In genomic region chr3:147002721-147003120, GRCh38 we compare ENCODE assay signal across 25 cellular contexts.
"Had no signal": no experiment of that assay in that cellular context is flagged by ENCODE, and none has a peak within 500 bp of the region (broad histone marks: within the 10 kb centered on the region; RNA-seq: fewer than 3 reads in every experiment).

No MANE protein-coding gene starts in this region.

- H3K36me3 ChIP-seq: MG63, Peyer's patch, SJSA1 had no signal

- H3K27me3 Mint-ChIP-seq: activated CD8-positive, alpha-beta T cell treated with anti-CD3 and anti-CD28 coated beads for 36 hours; activated naive CD4-positive, alpha-beta T cell treated with anti-CD3 and anti-CD28 coated beads, Interleukin-2, amount 50 U/mL, for 24 hours; central memory CD8-positive, alpha-beta T cell had no signal

- H3K9me3 ChIP-seq: MG63, Peyer's patch, SJSA1 had no signal

- H3K4me3 Mint-ChIP-seq: activated CD8-positive, alpha-beta T cell treated with anti-CD3 and anti-CD28 coated beads for 36 hours; activated naive CD4-positive, alpha-beta T cell treated with anti-CD3 and anti-CD28 coated beads, Interleukin-2, amount 50 U/mL, for 24 hours; activated T-helper 1 cell treated with anti-CD3 and anti-CD28 coated beads, Interleukin-12 subunit alpha, Interleukin-12 subunit beta, Interleukin-2, Interleukin-4 antibody, amounts not matched to agents 30 ng/mL and 10 ng/mL and 1 ng/mL, durations not matched to agents 14 hours and 24 hours and 36 hours; brain; central memory CD8-positive, alpha-beta T cell; T-helper 2 cell treated with Interferon-gamma antibody and Interleukin-4, amounts not matched to agents 5 μg/mL and 100 μg/mL, for 36 hours had no signal

- H3K4me3 ChIP-seq: MG63, Peyer's patch, SJSA1 had no signal

- DNase-seq: activated CD4-positive, alpha-beta T cell treated with anti-CD3 and anti-CD28 coated beads for 4 hours; activated CD8-positive, alpha-beta memory T cell treated with anti-CD3 and anti-CD28 coated beads, Interleukin-2, amount 50 U/mL, for 4 hours; activated CD8-positive, alpha-beta T cell treated with anti-CD3 and anti-CD28 coated beads for 36 hours; activated effector memory CD4-positive, alpha-beta T cell treated with Interleukin-2 at 50 U/mL for 16 hours; activated naive CD4-positive, alpha-beta T cell; activated T-cell treated with anti-CD3 and anti-CD28 coated beads, Interleukin-2, amount 50 U/mL, for 1 hour; MG63; NCI-H1105; NCI-H1436; NCI-H1694 treated with DMSO at 0.1 percent for 48 hours; NCI-H2081; NCI-H446; NCI-H524; Peyer's patch; SHP77; SW 1271 had no signal

- H3K4me1 ChIP-seq: Peyer's patch, SJSA1 had no signal

- H3K36me3 Mint-ChIP-seq: activated naive CD4-positive, alpha-beta T cell treated with anti-CD3 and anti-CD28 coated beads, Interleukin-2, amount 50 U/mL, for 24 hours; brain had no signal

- H3K27me3 ChIP-seq: MG63, Peyer's patch, SJSA1 had no signal

- H3K4me2 ChIP-seq: KMS-11 had no signal

- H3K4me1 Mint-ChIP-seq: activated naive CD4-positive, alpha-beta T cell treated with anti-CD3 and anti-CD28 coated beads, Interleukin-2, amount 50 U/mL, for 24 hours; brain; central memory CD8-positive, alpha-beta T cell had no signal

- ATAC-seq: activated CD4-positive, CD25-positive, alpha-beta regulatory T cell treated with anti-CD3 and anti-CD28 coated beads, Interleukin-2, amount 50 U/mL, for 24 hours; activated CD8-positive, alpha-beta T cell treated with anti-CD3 and anti-CD28 coated beads for 36 hours; SK-N-SH treated with all-trans-retinoic acid at 6 μM for 48 hours had no signal

- H3K27ac ChIP-seq: KMS-11, Peyer's patch, SJSA1 had no signal

- H3K27ac Mint-ChIP-seq: activated CD8-positive, alpha-beta T cell treated with anti-CD3 and anti-CD28 coated beads for 36 hours; activated naive CD4-positive, alpha-beta T cell treated with anti-CD3 and anti-CD28 coated beads, Interleukin-2, amount 50 U/mL, for 24 hours; activated T-helper 1 cell treated with anti-CD3 and anti-CD28 coated beads, Interleukin-12 subunit alpha, Interleukin-12 subunit beta, Interleukin-2, Interleukin-4 antibody, amounts not matched to agents 30 ng/mL and 10 ng/mL and 1 ng/mL, durations not matched to agents 14 hours and 24 hours and 36 hours; brain; T-helper 2 cell treated with Interferon-gamma antibody and Interleukin-4, amounts not matched to agents 5 μg/mL and 100 μg/mL, for 36 hours had no signal
